ENCODE assay signal across 2 cellular contexts in genomic region chr5:122426301-122426700, GRCh38.
TF ChIP-seq lines count a peak whose summit lies in the region.

No MANE protein-coding gene starts in this region.

TF ChIP-seq in HepG2, 621 proteins besides CTCF, POLR2A, EP300 and RAD21 (continued from another document):
- no peak for TF ChIP-seq MTA3 (CRISPR knock-in tag; IDR thresholded peaks at IDR 0.05)
- TF ChIP-seq HMG20B (CRISPR knock-in tag; conservative IDR thresholded peaks at IDR 0.05), result no peak

TF ChIP-seq in K562, 482 proteins besides CTCF, POLR2A, EP300 and RAD21 (continued from another document):
- TF ChIP-seq, protein P1, sequence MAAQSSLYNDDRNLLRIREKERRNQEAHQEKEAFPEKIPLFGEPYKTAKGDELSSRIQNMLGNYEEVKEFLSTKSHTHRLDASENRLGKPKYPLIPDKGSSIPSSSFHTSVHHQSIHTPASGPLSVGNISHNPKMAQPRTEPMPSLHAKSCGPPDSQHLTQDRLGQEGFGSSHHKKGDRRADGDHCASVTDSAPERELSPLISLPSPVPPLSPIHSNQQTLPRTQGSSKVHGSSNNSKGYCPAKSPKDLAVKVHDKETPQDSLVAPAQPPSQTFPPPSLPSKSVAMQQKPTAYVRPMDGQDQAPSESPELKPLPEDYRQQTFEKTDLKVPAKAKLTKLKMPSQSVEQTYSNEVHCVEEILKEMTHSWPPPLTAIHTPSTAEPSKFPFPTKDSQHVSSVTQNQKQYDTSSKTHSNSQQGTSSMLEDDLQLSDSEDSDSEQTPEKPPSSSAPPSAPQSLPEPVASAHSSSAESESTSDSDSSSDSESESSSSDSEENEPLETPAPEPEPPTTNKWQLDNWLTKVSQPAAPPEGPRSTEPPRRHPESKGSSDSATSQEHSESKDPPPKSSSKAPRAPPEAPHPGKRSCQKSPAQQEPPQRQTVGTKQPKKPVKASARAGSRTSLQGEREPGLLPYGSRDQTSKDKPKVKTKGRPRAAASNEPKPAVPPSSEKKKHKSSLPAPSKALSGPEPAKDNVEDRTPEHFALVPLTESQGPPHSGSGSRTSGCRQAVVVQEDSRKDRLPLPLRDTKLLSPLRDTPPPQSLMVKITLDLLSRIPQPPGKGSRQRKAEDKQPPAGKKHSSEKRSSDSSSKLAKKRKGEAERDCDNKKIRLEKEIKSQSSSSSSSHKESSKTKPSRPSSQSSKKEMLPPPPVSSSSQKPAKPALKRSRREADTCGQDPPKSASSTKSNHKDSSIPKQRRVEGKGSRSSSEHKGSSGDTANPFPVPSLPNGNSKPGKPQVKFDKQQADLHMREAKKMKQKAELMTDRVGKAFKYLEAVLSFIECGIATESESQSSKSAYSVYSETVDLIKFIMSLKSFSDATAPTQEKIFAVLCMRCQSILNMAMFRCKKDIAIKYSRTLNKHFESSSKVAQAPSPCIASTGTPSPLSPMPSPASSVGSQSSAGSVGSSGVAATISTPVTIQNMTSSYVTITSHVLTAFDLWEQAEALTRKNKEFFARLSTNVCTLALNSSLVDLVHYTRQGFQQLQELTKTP (IDR thresholded peaks at IDR 0.05; ENCODE audit: low read depth in 1 of 2, partially characterized antibody in 2 of 2), result no peak
- TF ChIP-seq ELF2 (CRISPR knock-in tag; IDR thresholded peaks at IDR 0.05) (no peak), GATA2 (CRISPR knock-in tag; IDR thresholded peaks at IDR 0.05) (no peak), RBM15 (IDR thresholded peaks at IDR 0.05; ENCODE audit: insufficient read depth, low read length) (no peak), MAFG (tag; conservative IDR thresholded peaks at IDR 0.05) (peak; percentile 81), MAFK (IDR thresholded peaks at IDR 0.05; ENCODE audit: low read length) (peak; percentile 85), BCL6 (CRISPR knock-in tag; IDR thresholded peaks at IDR 0.05) (no peak), C11orf30 (IDR thresholded peaks at IDR 0.05; ENCODE audit: low read depth) (peak; percentile 86), IRF9 (tag; IDR thresholded peaks at IDR 0.05) (no peak), MAFF (IDR thresholded peaks at IDR 0.05; ENCODE audit: low read length) (peak; percentile 74), ZNF253 (CRISPR knock-in tag; conservative IDR thresholded peaks at IDR 0.05) (no peak), ZNF316 (IDR thresholded peaks at IDR 0.05) (peak; percentile 94)
- TF ChIP-seq, protein P2, sequence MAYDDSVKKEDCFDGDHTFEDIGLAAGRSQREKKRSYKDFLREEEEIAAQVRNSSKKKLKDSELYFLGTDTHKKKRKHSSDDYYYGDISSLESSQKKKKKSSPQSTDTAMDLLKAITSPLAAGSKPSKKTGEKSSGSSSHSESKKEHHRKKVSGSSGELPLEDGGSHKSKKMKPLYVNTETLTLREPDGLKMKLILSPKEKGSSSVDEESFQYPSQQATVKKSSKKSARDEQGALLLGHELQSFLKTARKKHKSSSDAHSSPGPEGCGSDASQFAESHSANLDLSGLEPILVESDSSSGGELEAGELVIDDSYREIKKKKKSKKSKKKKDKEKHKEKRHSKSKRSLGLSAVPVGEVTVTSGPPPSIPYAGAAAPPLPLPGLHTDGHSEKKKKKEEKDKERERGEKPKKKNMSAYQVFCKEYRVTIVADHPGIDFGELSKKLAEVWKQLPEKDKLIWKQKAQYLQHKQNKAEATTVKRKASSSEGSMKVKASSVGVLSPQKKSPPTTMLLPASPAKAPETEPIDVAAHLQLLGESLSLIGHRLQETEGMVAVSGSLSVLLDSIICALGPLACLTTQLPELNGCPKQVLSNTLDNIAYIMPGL (CRISPR knock-in tag; IDR thresholded peaks at IDR 0.05), result no peak
- TF ChIP-seq, protein P3, sequence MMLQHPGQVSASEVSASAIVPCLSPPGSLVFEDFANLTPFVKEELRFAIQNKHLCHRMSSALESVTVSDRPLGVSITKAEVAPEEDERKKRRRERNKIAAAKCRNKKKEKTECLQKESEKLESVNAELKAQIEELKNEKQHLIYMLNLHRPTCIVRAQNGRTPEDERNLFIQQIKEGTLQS (IDR thresholded peaks at IDR 0.05), result no peak
- TF ChIP-seq, protein P3 (CRISPR knock-in tag; conservative IDR thresholded peaks at IDR 0.05), result no peak
